In genomic region chr12:130957304-130957621, GRCh38 we compare ENCODE assay signal across 31 cellular contexts. TPM values are rescaled to one million over a fixed set of nuclear protein-coding genes. Genes with fewer than 3 reads are reported as not detected.
"Had no signal": no experiment of that assay in that cellular context is flagged by ENCODE, and none has a peak within 500 bp of the region (broad histone marks: within the 10 kb centered on the region; RNA-seq: fewer than 3 reads in every experiment).

No MANE protein-coding gene starts in this region.

- H3K9me3 ChIP-seq: body of pancreas, esophagus muscularis mucosa, gastrocnemius medialis had no signal

- H3K27ac ChIP-seq: body of pancreas, esophagus muscularis mucosa, foreskin keratinocyte, gastrocnemius medialis, WERI-Rb-1 had no signal

- H3K4me3 ChIP-seq: body of pancreas, gastrocnemius medialis had no signal

- FAIRE-seq: colon had no signal

- H3K36me3 ChIP-seq: gastrocnemius medialis, WERI-Rb-1 had no signal

- H3K4me1 ChIP-seq: foreskin keratinocyte had no signal

- DNase-seq: activated B cell treated with CpG ODN at 0.5 μM for 24 hours; activated CD4-positive, alpha-beta T cell treated with anti-CD3 and anti-CD28 coated beads for 48 hours; activated CD4-positive, alpha-beta T cell treated with anti-CD3 and anti-CD28 coated beads, Interleukin-2, amount 50 U/mL, for 1 hour; activated CD4-positive, alpha-beta T cell treated with anti-CD3 and anti-CD28 coated beads, Interleukin-2, amount 50 U/mL, for 48 hours; activated CD8-positive, alpha-beta memory T cell treated with anti-CD3 and anti-CD28 coated beads for 24 hours; activated CD8-positive, alpha-beta T cell treated with anti-CD3 and anti-CD28 coated beads for 36 hours; activated effector memory CD4-positive, alpha-beta T cell treated with Interleukin-2 at 50 U/mL for 16 hours; activated gamma-delta T cell treated with Interleukin-2 at 50 U/mL for 16 hours; activated naive CD4-positive, alpha-beta T cell treated with anti-CD3 and anti-CD28 coated beads, Interleukin-2, amount 50 U/mL, for 16 hours; activated naive CD4-positive, alpha-beta T cell treated with Interleukin-2 at 50 U/mL for 16 hours; activated T-cell treated with anti-CD3 and anti-CD28 coated beads, Interleukin-2, amount 50 U/mL, for 4 hours; amniotic stem cell; anterior cingulate cortex; body of pancreas; caudate nucleus; cortex of kidney; dermis blood vessel endothelial cell; effector CD4-positive, alpha-beta T cell; effector memory CD8-positive, alpha-beta T cell; erythroblast; foreskin keratinocyte; gastrocnemius medialis; glutamatergic neuron; T-helper 1 cell; T-helper 17 cell; T1000; WERI-Rb-1 had no signal

- ATAC-seq: activated CD4-positive, CD25-positive, alpha-beta regulatory T cell treated with anti-CD3 and anti-CD28 coated beads, Interleukin-2, amount 50 U/mL, for 24 hours; activated CD8-positive, alpha-beta T cell treated with anti-CD3 and anti-CD28 coated beads for 36 hours; activated T-cell treated with anti-CD3 and anti-CD28 coated beads, Interleukin-2, amount 50 U/mL, for 4 hours; activated T-helper 17 cell treated with anti-CD3 and anti-CD28 coated beads, Interleukin-2, amount 50 U/mL, for 72 hours; body of pancreas; effector memory CD8-positive, alpha-beta T cell; foreskin keratinocyte; gastrocnemius medialis; T-helper 17 cell had no signal

- H3K27me3 ChIP-seq: body of pancreas, esophagus muscularis mucosa, gastrocnemius medialis had no signal

RNA-seq across cellular contexts. Expression of gene ADGRD1, which starts 3.6 kb away (rescaled TPM):
- total RNA-seq: foreskin keratinocyte had no signal
- polyA plus RNA-seq: foreskin keratinocyte had no signal
